Comparison of ENCODE assay signal across 16 cellular contexts in the genomic region with DNA sequence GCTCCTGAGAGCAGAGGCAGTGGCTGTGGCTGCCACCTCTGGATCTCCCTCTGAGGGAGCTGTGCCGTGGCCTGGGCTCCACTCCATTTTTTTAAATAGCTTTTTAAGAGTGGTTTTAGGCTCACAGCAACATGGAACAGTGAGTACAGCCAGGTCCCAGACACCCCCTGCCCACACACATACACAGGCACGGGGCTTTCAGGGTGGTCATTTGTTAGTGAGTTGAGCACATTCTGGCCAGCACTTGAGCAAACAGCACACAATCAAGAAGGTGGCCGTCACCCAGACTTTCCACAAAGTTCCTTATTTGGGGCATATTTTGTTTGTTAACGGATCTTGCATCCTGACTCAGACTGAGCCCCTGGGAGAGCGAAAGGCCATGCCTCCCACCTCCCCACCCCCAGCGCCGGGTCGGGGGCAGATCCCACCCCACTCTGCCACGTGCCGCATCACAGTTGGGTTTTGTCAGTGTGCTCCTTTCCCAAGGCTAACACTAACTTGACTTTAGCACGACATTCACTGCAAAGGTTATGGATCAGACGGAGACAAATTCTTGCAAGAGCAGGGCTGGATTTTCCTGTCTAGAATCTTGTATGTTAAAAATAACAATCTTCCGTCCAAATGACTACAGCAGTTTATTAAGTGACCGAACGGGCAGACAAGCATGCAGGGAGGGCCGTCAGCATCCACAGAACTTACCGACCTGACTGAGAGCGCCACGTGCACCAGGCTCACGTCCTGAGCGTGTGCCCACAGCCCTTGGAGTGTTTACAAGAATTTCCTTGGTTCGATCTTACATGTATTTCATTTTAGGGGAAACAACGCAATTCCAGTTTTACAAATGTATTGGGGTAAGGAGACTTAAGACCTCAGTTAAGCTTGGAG.
DNase-seq lines count a peak whose midpoint lies in the region; ATAC-seq and TF ChIP-seq lines count a peak whose summit lies in the region.
"Had no signal": no experiment of that assay in that cellular context is flagged by ENCODE, and none has a peak within 500 bp of the region (broad histone marks: within the 10 kb centered on the region; RNA-seq: fewer than 3 reads in every experiment).

No MANE protein-coding gene starts in this region.

- no peaks in the 10 kb centered on the region for H3K27me3 Mint-ChIP-seq in stimulated activated naive CD8-positive, alpha-beta T cell treated with anti-CD3 and anti-CD28 coated beads, Interleukin-15, amount 100 ng/mL, for 72 hours
- no peaks in the 10 kb centered on the region for H3K27me3 Mint-ChIP-seq in activated T-cell treated with anti-CD3 and anti-CD28 coated beads, Interleukin-2, amount 50 U/mL, for 72 hours (ENCODE audit: low read depth)

- no peak overlapping the region for H3K4me3 Mint-ChIP-seq in stimulated activated naive CD8-positive, alpha-beta T cell treated with anti-CD3 and anti-CD28 coated beads, Interleukin-15, amount 100 ng/mL, for 72 hours
- H3K4me3 Mint-ChIP-seq in activated T-cell treated with anti-CD3 and anti-CD28 coated beads, Interleukin-2, amount 50 U/mL, for 72 hours: no peak overlapping the region

- H3K4me3 ChIP-seq in H7 (ENCODE audit: insufficient read depth, low read depth, low read length) (no peak overlapping the region), esophagus squamous epithelium (no peak overlapping the region), testis (no peak overlapping the region)
- H3K4me3 ChIP-seq: PC-9 had no signal

- H3K36me3 ChIP-seq in H7 (replicated peaks; ENCODE audit: control insufficient read depth, insufficient read depth, low read length): no peaks in the 10 kb centered on the region
- H3K36me3 ChIP-seq in esophagus squamous epithelium: peaks cover 0 to 20% (median 6%) of the 10 kb centered on the region in 3 donors
- H3K36me3 ChIP-seq in testis (ENCODE audit: low read depth, missing control alignments): no peaks in the 10 kb centered on the region

- H3K27ac Mint-ChIP-seq in stimulated activated naive CD8-positive, alpha-beta T cell treated with anti-CD3 and anti-CD28 coated beads, Interleukin-15, amount 100 ng/mL, for 72 hours: no peak overlapping the region
- H3K27ac Mint-ChIP-seq in activated T-cell treated with anti-CD3 and anti-CD28 coated beads, Interleukin-2, amount 50 U/mL, for 72 hours: no peak overlapping the region

- no peaks in the 10 kb centered on the region for H3K9me3 ChIP-seq in esophagus squamous epithelium
- H3K9me3 ChIP-seq in testis: no peaks in the 10 kb centered on the region

- 61 to 80% methylated on average over 19 of the region's 23 CpGs for WGBS in esophagus squamous epithelium, 2 donors
- WGBS in testis, 2 donors: 53 to 61% methylated on average over 23 of the region's 23 CpGs

- H3K27ac ChIP-seq in esophagus squamous epithelium (peak overlapping the region in 3 of 4 donors; percentile 3 to 58 (median 49)), testis (peak overlapping the region; percentile 56 to 71)
- H3K27ac ChIP-seq: KMS-11, PC-9 had no signal

- no peaks in the 10 kb centered on the region for H3K36me3 Mint-ChIP-seq in activated T-cell treated with anti-CD3 and anti-CD28 coated beads, Interleukin-2, amount 50 U/mL, for 72 hours (ENCODE audit: insufficient read depth in 2 of 2)

- TF ChIP-seq POLR2A in esophagus squamous epithelium (IDR thresholded peaks at IDR 0.05) (no peak), testis (IDR thresholded peaks at IDR 0.05) (no peak)

- no peak for ATAC-seq in HG02981 (IDR thresholded peaks at IDR 0.05; ENCODE audit: unreplicated experiment)
- no peak for ATAC-seq in stimulated activated naive CD8-positive, alpha-beta T cell treated with anti-CD3 and anti-CD28 coated beads, Interleukin-15, amount 100 ng/mL, for 72 hours
- no peak for ATAC-seq in activated T-cell treated with anti-CD3 and anti-CD28 coated beads, Interleukin-2, amount 50 U/mL, for 72 hours (replicated peaks in 1 of 2)

- no peaks in the 10 kb centered on the region for H3K9me3 Mint-ChIP-seq in stimulated activated naive CD8-positive, alpha-beta T cell treated with anti-CD3 and anti-CD28 coated beads, Interleukin-15, amount 100 ng/mL, for 72 hours
- peaks cover 0 to 3% of the 10 kb centered on the region in 2 donors for H3K9me3 Mint-ChIP-seq in activated T-cell treated with anti-CD3 and anti-CD28 coated beads, Interleukin-2, amount 50 U/mL, for 72 hours

- intact Hi-C loops in esophagus squamous epithelium (cut with DNase I) (no loop called here), testis (cut with DNase I; ENCODE audit: low total_unique reads) (no loop called here)

- H3K4me1 Mint-ChIP-seq in stimulated activated naive CD8-positive, alpha-beta T cell treated with anti-CD3 and anti-CD28 coated beads, Interleukin-15, amount 100 ng/mL, for 72 hours: no peaks in the 10 kb centered on the region
- no peaks in the 10 kb centered on the region for H3K4me1 Mint-ChIP-seq in activated T-cell treated with anti-CD3 and anti-CD28 coated beads, Interleukin-2, amount 50 U/mL, for 72 hours (ENCODE audit: low read depth)

- TF ChIP-seq CTCF in esophagus squamous epithelium (IDR thresholded peaks at IDR 0.05) (no peak), testis (IDR thresholded peaks at IDR 0.05) (no peak)

- H3K27me3 ChIP-seq in H7 (ENCODE audit: control insufficient read depth, insufficient read depth, low read length) (no peaks in the 10 kb centered on the region), esophagus squamous epithelium (no peaks in the 10 kb centered on the region), testis (no peaks in the 10 kb centered on the region)

- H3K4me1 ChIP-seq in esophagus squamous epithelium (peaks cover 0 to 3% (median 0%) of the 10 kb centered on the region in 3 donors), testis (peaks cover 6% of the 10 kb centered on the region)

- peak; percentile 30 for DNase-seq in H7
- no peak for DNase-seq in esophagus squamous epithelium (lab: John Stamatoyannopoulos, UW)
- DNase-seq in midbrain (lab: John Stamatoyannopoulos, UW): peak; percentile 53
- DNase-seq in testis: peak; percentile 72
- no peak for DNase-seq in NOMO-1 treated with DMSO at 0.1 percent for 48 hours (lab: John Stamatoyannopoulos, UW; ENCODE audit: unreplicated experiment)
- no peak for DNase-seq in stimulated activated naive CD8-positive, alpha-beta T cell treated with anti-CD3 and anti-CD28 coated beads, Interleukin-15, amount 100 ng/mL, for 72 hours
- DNase-seq in activated T-cell treated with anti-CD3 and anti-CD28 coated beads, Interleukin-2, amount 50 U/mL, for 72 hours: no peak
- DNase-seq: GOT3, NCI-H1048, NCI-H1436 treated with DMSO at 0.1 percent for 48 hours, NCI-H2029 treated with DMSO at 0.1 percent for 48 hours, NCI-H2171 treated with DMSO at 0.1 percent for 48 hours, NCI-H774, PC-9 had no signal

Comparison
In these comparisons a context has a peak if more than half of its experiments do, and no peak if none do; other contexts are left out.
1. DNase-seq: peak in H7 (single experiment), midbrain (single experiment) and testis (single experiment); none in esophagus squamous epithelium (single experiment), NOMO-1 treated with DMSO at 0.1 percent for 48 hours (single experiment), stimulated activated naive CD8-positive, alpha-beta T cell treated with anti-CD3 and anti-CD28 coated beads, Interleukin-15, amount 100 ng/mL, for 72 hours (0 of 2) and activated T-cell treated with anti-CD3 and anti-CD28 coated beads, Interleukin-2, amount 50 U/mL, for 72 hours (0 of 2).